Comparison of ENCODE assay signal across 19 cellular contexts in the genomic region with DNA sequence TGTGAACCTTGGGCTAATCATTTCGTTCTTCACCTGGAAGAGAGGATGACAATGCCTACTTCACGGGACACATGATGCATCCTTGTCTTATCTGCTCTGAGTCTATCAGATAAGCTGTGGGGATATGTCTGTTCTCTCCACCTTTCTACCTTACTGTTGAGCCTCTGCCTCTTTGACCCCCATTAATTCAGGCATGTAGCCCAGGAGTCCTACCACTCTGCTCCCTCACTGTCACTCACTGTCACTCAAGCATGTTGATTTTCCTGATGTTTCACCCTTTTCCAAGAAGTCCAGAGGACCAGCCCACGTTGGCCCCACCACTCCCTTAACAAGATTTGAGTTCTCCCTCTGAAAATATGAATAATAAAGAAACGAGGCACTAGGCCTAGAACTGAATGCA. TPM values are rescaled to one million over a fixed set of nuclear protein-coding genes. Genes with fewer than 3 reads are reported as not detected.
DNase-seq lines count a peak whose midpoint lies in the region; ATAC-seq, FAIRE-seq and TF ChIP-seq lines count a peak whose summit lies in the region.
"Had no signal": no experiment of that assay in that cellular context is flagged by ENCODE, and none has a peak within 500 bp of the region (broad histone marks: within the 10 kb centered on the region; RNA-seq: fewer than 3 reads in every experiment).

No MANE protein-coding gene starts in this region.

- intact Hi-C loops in gastrocnemius medialis (cut with DNase I; ENCODE audit: low total_unique reads), result no loop called here
- intact Hi-C loops in head of caudate nucleus (cut with DNase I), result no loop called here
- intact Hi-C loops in activated CD4-positive, alpha-beta T cell treated with anti-CD3 and anti-CD28 coated beads, Interleukin-2, amount 10 ng/mL, durations not matched to agents 24 days and 14 days (cut with micrococcal nuclease), result no loop called here

- in situ Hi-C loops in gastrocnemius medialis (cut with MboI; ENCODE audit: low sequenced_read_pairs in 4 of 4), result loop anchor here in 2 of 4 donors (5.0 to 10.0 kb wide), 2 partner anchors 168 to 170 kb away; a partner anchor contains a TSS

- H3K4me3 ChIP-seq in BLaER1 treated with 17β-estradiol and CSF1 and Interleukin-3, amounts not matched to agents 10 nM and 100 nM, result peak overlapping the region in 2 of 10 experiments; percentile 22 to 43; a peak in 2 of 20 replicates
- no peak overlapping the region for H3K4me3 ChIP-seq in Loucy (ENCODE audit: low read length, poor library complexity, severe bottlenecking)
- H3K4me3 ChIP-seq in gastrocnemius medialis, result no peak overlapping the region

- 0 out of 22 replicates have a peak overlapping the region, but pooled peaks of 1 of the 11 experiments have one; percentile 15 for H3K9ac ChIP-seq in BLaER1 treated with 17β-estradiol and CSF1 and Interleukin-3, amounts not matched to agents 10 nM and 100 nM
- no peak overlapping the region for H3K9ac ChIP-seq in Loucy (ENCODE audit: low read depth, low read length, poor library complexity, severe bottlenecking)
- H3K9ac ChIP-seq: SK-N-SH had no signal

- H3K4me2 ChIP-seq in BLaER1 treated with 17β-estradiol and CSF1 and Interleukin-3, amounts not matched to agents 10 nM and 100 nM, result peak overlapping the region; percentile 57 to 96 (median 74); a peak in 14 of 22 replicates
- peak overlapping the region; percentile 80 for H3K4me2 ChIP-seq in Loucy (ENCODE audit: low read depth, low read length, poor library complexity, severe bottlenecking)

- no peak for DNase-seq in memory B cell (ENCODE audit: low spot score in 2 of 2)
- no peak for DNase-seq in gastrocnemius medialis
- no peak for DNase-seq in head of caudate nucleus
- DNase-seq in urothelium cell line (ENCODE audit: low spot score), result no peak
- DNase-seq in activated CD4-positive, alpha-beta T cell treated with anti-CD3 and anti-CD28 coated beads, Interleukin-2, amount 10 ng/mL, durations not matched to agents 24 days and 14 days, result no peak
- DNase-seq: DMS79; NCI-H1436 treated with DMSO at 0.1 percent for 48 hours; NCI-H1930; NCI-H510A treated with DMSO at 0.1 percent for 48 hours; NCI-H774; NK-92 treated with Interleukin-12 subunit alpha and Interleukin-12 subunit beta, amount 100 ng/mL, for 24 hours; SIG-M5 had no signal

- H4K20me1 ChIP-seq in BLaER1 treated with 17β-estradiol and CSF1 and Interleukin-3, amounts not matched to agents 10 nM and 100 nM, result 0 out of 22 replicates have a peak, but pooled peaks cover 0 to 7% (median 0%) of the 10 kb centered on the region in 11 experiments
- no peaks in the 10 kb centered on the region for H4K20me1 ChIP-seq in Loucy (ENCODE audit: insufficient read depth, low read length, poor library complexity, severe bottlenecking)

- H3K27me3 ChIP-seq in BLaER1 treated with 17β-estradiol and CSF1 and Interleukin-3, amounts not matched to agents 10 nM and 100 nM, result peaks cover 70 to 86% (median 84%) of the 10 kb centered on the region in 11 experiments
- H3K27me3 ChIP-seq in Loucy (ENCODE audit: insufficient read depth, low read length, poor library complexity, severe bottlenecking) (no peaks in the 10 kb centered on the region), gastrocnemius medialis (no peaks in the 10 kb centered on the region)

- H3K36me3 Mint-ChIP-seq in memory B cell, result no peaks in the 10 kb centered on the region
- no peaks in the 10 kb centered on the region for H3K36me3 Mint-ChIP-seq in activated CD4-positive, alpha-beta T cell treated with anti-CD3 and anti-CD28 coated beads, Interleukin-2, amount 10 ng/mL, durations not matched to agents 24 days and 14 days (ENCODE audit: low read depth)

- peak overlapping the region in 4 of 11 experiments; percentile 42 to 65 (median 47); a peak in 4 of 22 replicates for H3K27ac ChIP-seq in BLaER1 treated with 17β-estradiol and CSF1 and Interleukin-3, amounts not matched to agents 10 nM and 100 nM
- H3K27ac ChIP-seq in gastrocnemius medialis, result peak overlapping the region in 3 of 4 donors; percentile 91 to 99 (median 99)

- no peaks in the 10 kb centered on the region for H3F3A ChIP-seq in Loucy (ENCODE audit: low read depth)

- H3K9me3 ChIP-seq in BLaER1 treated with 17β-estradiol and CSF1 and Interleukin-3, amounts not matched to agents 10 nM and 100 nM (replicated peaks in 1 of 11), result no peaks in the 10 kb centered on the region
- no peaks in the 10 kb centered on the region for H3K9me3 ChIP-seq in Loucy (ENCODE audit: insufficient read depth, low read depth, low read length)
- no peaks in the 10 kb centered on the region for H3K9me3 ChIP-seq in gastrocnemius medialis
- H3K9me3 ChIP-seq: SK-N-SH had no signal

- no peaks in the 10 kb centered on the region for H3K79me2 ChIP-seq in Loucy (ENCODE audit: insufficient read depth, low read length)

- no peak overlapping the region for H2AFZ ChIP-seq in Loucy (ENCODE audit: low read length)

- peaks cover 26% of the 10 kb centered on the region for H3K27me3 Mint-ChIP-seq in memory B cell
- H3K27me3 Mint-ChIP-seq in activated CD4-positive, alpha-beta T cell treated with anti-CD3 and anti-CD28 coated beads, Interleukin-2, amount 10 ng/mL, durations not matched to agents 24 days and 14 days, result peaks cover 64% of the 10 kb centered on the region

- H3K4me1 ChIP-seq in BLaER1 treated with 17β-estradiol and CSF1 and Interleukin-3, amounts not matched to agents 10 nM and 100 nM, result peaks cover 22 to 65% (median 41%) of the 10 kb centered on the region in 10 experiments
- H3K4me1 ChIP-seq in Loucy (ENCODE audit: insufficient read depth, low read length, poor library complexity, severe bottlenecking) (peaks cover 42% of the 10 kb centered on the region), gastrocnemius medialis (peaks cover 31 to 42% of the 10 kb centered on the region in 2 donors)

- H3K9me3 Mint-ChIP-seq in memory B cell, result no peaks in the 10 kb centered on the region
- H3K9me3 Mint-ChIP-seq in activated CD4-positive, alpha-beta T cell treated with anti-CD3 and anti-CD28 coated beads, Interleukin-2, amount 10 ng/mL, durations not matched to agents 24 days and 14 days, result no peaks in the 10 kb centered on the region
- H3K9me3 Mint-ChIP-seq: HFFc6 had no signal

- ATAC-seq in memory B cell (ENCODE audit: low read depth), result no peak
- no peak for ATAC-seq in gastrocnemius medialis
- ATAC-seq in GM21723 (IDR thresholded peaks at IDR 0.05; ENCODE audit: unreplicated experiment), result no peak
- ATAC-seq: Panc1 had no signal

- TF ChIP-seq CTCF in Loucy (conservative IDR thresholded peaks at IDR 0.05; ENCODE audit: low read length), result no peak
- no peak for TF ChIP-seq CTCF in gastrocnemius medialis (IDR thresholded peaks at IDR 0.05 in 4 of 5, conservative IDR thresholded peaks at IDR 0.05 in 1 of 5)

- FAIRE-seq in urothelium cell line (lab: Jason Lieb, UNC), result no peak
- FAIRE-seq: H54 had no signal

- no peaks in the 10 kb centered on the region for H3K36me3 ChIP-seq in BLaER1 treated with 17β-estradiol and CSF1 and Interleukin-3, amounts not matched to agents 10 nM and 100 nM
- H3K36me3 ChIP-seq in Loucy (ENCODE audit: insufficient read depth, low read length), result no peaks in the 10 kb centered on the region
- H3K36me3 ChIP-seq in gastrocnemius medialis, result no peaks in the 10 kb centered on the region

- H3K27ac Mint-ChIP-seq in memory B cell, result peak overlapping the region; percentile 64
- no peak overlapping the region for H3K27ac Mint-ChIP-seq in activated CD4-positive, alpha-beta T cell treated with anti-CD3 and anti-CD28 coated beads, Interleukin-2, amount 10 ng/mL, durations not matched to agents 24 days and 14 days

- TF ChIP-seq POLR2A in gastrocnemius medialis (IDR thresholded peaks at IDR 0.05), result no peak

- peaks cover 35% of the 10 kb centered on the region for H3K4me1 Mint-ChIP-seq in memory B cell
- H3K4me1 Mint-ChIP-seq in activated CD4-positive, alpha-beta T cell treated with anti-CD3 and anti-CD28 coated beads, Interleukin-2, amount 10 ng/mL, durations not matched to agents 24 days and 14 days, result peaks cover 2% of the 10 kb centered on the region

- H3K4me3 Mint-ChIP-seq in memory B cell, result no peak overlapping the region
- no peak overlapping the region for H3K4me3 Mint-ChIP-seq in activated CD4-positive, alpha-beta T cell treated with anti-CD3 and anti-CD28 coated beads, Interleukin-2, amount 10 ng/mL, durations not matched to agents 24 days and 14 days

- H3K9me2 ChIP-seq in Loucy (replicated peaks; ENCODE audit: low read depth, low read length), result no peaks in the 10 kb centered on the region
- H3K9me2 ChIP-seq: SK-N-SH had no signal

RNA-seq across cellular contexts. Expression of a gene that starts 6.3 kb away (rescaled TPM):
- total RNA-seq in gastrocnemius medialis, result 10 to 100 TPM; 25.3 to 51.8 (median 35.4) TPM
- 28.2 and 28.8 TPM in 2 replicates for total RNA-seq in activated CD4-positive, alpha-beta T cell treated with anti-CD3 and anti-CD28 coated beads, Interleukin-2, amount 10 ng/mL, durations not matched to agents 24 days and 14 days
